21 cellular contexts compared by ENCODE assay signal in genomic region chr7:41885078-41885477, GRCh38.
DNase-seq lines count a peak whose midpoint lies in the region; ATAC-seq and TF ChIP-seq lines count a peak whose summit lies in the region.
"Had no signal": no experiment of that assay in that cellular context is flagged by ENCODE, and none has a peak within 500 bp of the region (broad histone marks: within the 10 kb centered on the region; RNA-seq: fewer than 3 reads in every experiment).

No MANE protein-coding gene starts in this region.

- H3K36me3 Mint-ChIP-seq in chondrocyte (ENCODE audit: low read depth) (no peaks in the 10 kb centered on the region), mesothelial cell of epicardium (no peaks in the 10 kb centered on the region)

- DNase-seq in ELR (ENCODE audit: low read depth) (peak; percentile 68), M059J (ENCODE audit: low read depth) (peak; percentile 72), chondrocyte (ENCODE audit: low spot score) (no peak), mesothelial cell of epicardium (ENCODE audit: low spot score in 2 of 2, unreplicated experiment in 2 of 2) (no peak), SIG-M5 (lab: John Stamatoyannopoulos, UW) (no peak), NOMO-1 (lab: John Stamatoyannopoulos, UW; ENCODE audit: unreplicated experiment in 2 of 2) (no peak), NCI-H446 (lab: John Stamatoyannopoulos, UW) (no peak)
- DNase-seq: activated CD4-positive, CD25-positive, alpha-beta regulatory T cell; activated CD8-positive, alpha-beta memory T cell treated with anti-CD3 and anti-CD28 coated beads, Interleukin-2, amount 10 ng/mL, durations not matched to agents 7 days and 5 days; activated naive CD4-positive, alpha-beta T cell treated with anti-CD3 and anti-CD28 coated beads for 36 hours; CD4-positive, alpha-beta T cell; effector CD4-positive, alpha-beta T cell; gastrocnemius medialis; MG63; NCI-H2029 treated with DMSO at 0.1 percent for 48 hours; NCI-H524; stimulated activated CD4-positive, alpha-beta T cell treated with anti-CD3 and anti-CD28 coated beads, Interleukin-4, amount 100 ng/mL, for 4 hours; transverse colon had no signal

- H3K4me1 Mint-ChIP-seq in chondrocyte (ENCODE audit: low read depth) (peaks cover 76% of the 10 kb centered on the region), mesothelial cell of epicardium (peaks cover 41% of the 10 kb centered on the region)

- H3K27ac Mint-ChIP-seq in chondrocyte (ENCODE audit: unreplicated experiment) (peak overlapping the region; percentile 92), mesothelial cell of epicardium (peak overlapping the region; percentile 75)
- H3K27ac Mint-ChIP-seq: activated CD8-positive, alpha-beta memory T cell treated with anti-CD3 and anti-CD28 coated beads, Interleukin-2, amount 10 ng/mL, durations not matched to agents 7 days and 5 days; activated naive CD4-positive, alpha-beta T cell treated with anti-CD3 and anti-CD28 coated beads for 36 hours; CD4-positive, alpha-beta T cell had no signal

- H3K4me3 Mint-ChIP-seq in chondrocyte (ENCODE audit: unreplicated experiment) (no peak overlapping the region), mesothelial cell of epicardium (no peak overlapping the region)
- H3K4me3 Mint-ChIP-seq: activated CD8-positive, alpha-beta memory T cell treated with anti-CD3 and anti-CD28 coated beads, Interleukin-2, amount 10 ng/mL, durations not matched to agents 7 days and 5 days; activated naive CD4-positive, alpha-beta T cell treated with anti-CD3 and anti-CD28 coated beads for 36 hours; CD4-positive, alpha-beta T cell had no signal

- H3K27me3 Mint-ChIP-seq in chondrocyte (ENCODE audit: low read depth) (no peaks in the 10 kb centered on the region), mesothelial cell of epicardium (ENCODE audit: low read depth) (no peaks in the 10 kb centered on the region)
- H3K27me3 Mint-ChIP-seq: CD4-positive, alpha-beta T cell had no signal

- H3K9me3 Mint-ChIP-seq in chondrocyte (ENCODE audit: low read depth) (no peaks in the 10 kb centered on the region), mesothelial cell of epicardium (peaks cover 4% of the 10 kb centered on the region)
- H3K9me3 Mint-ChIP-seq: CD4-positive, alpha-beta T cell had no signal

- no peak for TF ChIP-seq CTCF in chondrocyte (IDR thresholded peaks at IDR 0.05)
- no peak for TF ChIP-seq CTCF in mesothelial cell of epicardium (IDR thresholded peaks at IDR 0.05; ENCODE audit: unreplicated experiment)

- no peak for ATAC-seq in HG02981 (IDR thresholded peaks at IDR 0.05; ENCODE audit: unreplicated experiment)
- ATAC-seq: activated CD8-positive, alpha-beta memory T cell treated with anti-CD3 and anti-CD28 coated beads, Interleukin-2, amount 10 ng/mL, durations not matched to agents 7 days and 5 days; gastrocnemius medialis; GM12878; sciatic nerve had no signal

Comparison
In these comparisons a context has a peak if more than half of its experiments do, and no peak if none do; other contexts are left out.
1. DNase-seq: peak in ELR (single experiment) and M059J (single experiment); none in chondrocyte (single experiment), mesothelial cell of epicardium (0 of 2), SIG-M5 (single experiment), NOMO-1 (0 of 2) and NCI-H446 (0 of 2).